In the genomic region with DNA sequence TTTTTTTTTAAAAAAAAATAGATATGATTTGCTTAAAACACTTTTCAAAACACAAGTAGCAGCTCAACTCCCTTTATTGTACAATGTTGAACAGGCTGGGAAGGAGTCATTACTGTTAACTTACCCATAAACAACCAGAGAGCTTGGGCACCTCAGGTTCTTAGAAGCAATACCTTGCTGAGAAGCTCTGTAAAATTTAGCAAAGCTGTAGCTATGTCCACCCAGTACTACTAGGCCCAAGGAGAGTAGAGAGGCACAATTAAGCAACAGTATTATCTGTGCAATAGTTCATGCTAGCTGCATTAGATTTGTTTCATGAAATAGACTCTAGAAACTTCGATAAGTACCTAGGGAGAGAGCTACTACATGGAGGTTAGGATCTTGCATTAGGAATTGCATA, we compare ENCODE assay signal across 16 cellular contexts. TPM values are rescaled to one million over a fixed set of nuclear protein-coding genes. Genes with fewer than 3 reads are reported as not detected.
DNase-seq lines count a peak whose midpoint lies in the region; ATAC-seq and TF ChIP-seq lines count a peak whose summit lies in the region.
"Had no signal": no experiment of that assay in that cellular context is flagged by ENCODE, and none has a peak within 500 bp of the region (broad histone marks: within the 10 kb centered on the region; RNA-seq: fewer than 3 reads in every experiment).

No MANE protein-coding gene starts in this region.

- no TSS peak for BruUV-seq in Panc1 (replicated peaks; lab: Mats Ljungman, UMichigan)

- H2BK15ac ChIP-seq in mesenchymal stem cell (ENCODE audit: low read depth, poor library complexity, severe bottlenecking): no peak overlapping the region

- ATAC-seq in Panc1: peak; percentile 70
- no peak for ATAC-seq in body of pancreas
- ATAC-seq in HG03469 (IDR thresholded peaks at IDR 0.05; ENCODE audit: unreplicated experiment): no peak

- TF ChIP-seq EP300 in esophagus muscularis mucosa (IDR thresholded peaks at IDR 0.05) (no peak), sigmoid colon (IDR thresholded peaks at IDR 0.05) (no peak)

- no peak overlapping the region for H3K18ac ChIP-seq in mesenchymal stem cell (ENCODE audit: low read depth in 1 of 2, low read length in 2 of 2)

- no peaks in the 10 kb centered on the region for H3K9me3 ChIP-seq in HUES48 (ENCODE audit: control insufficient read depth, insufficient read depth, low read length)
- no peaks in the 10 kb centered on the region for H3K9me3 ChIP-seq in Panc1 (ENCODE audit: control insufficient read depth, insufficient read depth, low read depth, low read length)
- no peaks in the 10 kb centered on the region for H3K9me3 ChIP-seq in esophagus muscularis mucosa
- H3K9me3 ChIP-seq in sigmoid colon: no peaks in the 10 kb centered on the region
- H3K9me3 ChIP-seq in body of pancreas: no peaks in the 10 kb centered on the region
- no peaks in the 10 kb centered on the region for H3K9me3 ChIP-seq in mesenchymal stem cell (ENCODE audit: control insufficient read depth, low read length)
- H3K9me3 ChIP-seq: BLaER1, HAP-1, Peyer's patch had no signal

- CTCF ChIA-PET in Panc1 (lab: Charles Lee): no interaction called here

- H3K9ac ChIP-seq in HUES48 (ENCODE audit: low read depth, low read length) (no peak overlapping the region), mesenchymal stem cell (ENCODE audit: low read length) (no peak overlapping the region)
- H3K9ac ChIP-seq: BLaER1 had no signal

- intact Hi-C loops in Panc1 (cut with micrococcal nuclease; ENCODE audit: unreplicated experiment): no loop called here
- intact Hi-C loops in esophagus muscularis mucosa (cut with DNase I): no loop called here
- intact Hi-C loops in sigmoid colon (cut with DNase I): no loop called here
- intact Hi-C loops in body of pancreas (cut with DNase I): no loop called here

- H3K36me3 ChIP-seq in HUES48 (ENCODE audit: control insufficient read depth, insufficient read depth, low read length) (no peaks in the 10 kb centered on the region), Panc1 (ENCODE audit: control insufficient read depth, insufficient read depth, low read length) (no peaks in the 10 kb centered on the region), esophagus muscularis mucosa (no peaks in the 10 kb centered on the region), sigmoid colon (no peaks in the 10 kb centered on the region), body of pancreas (replicated peaks in 1 of 2; ENCODE audit: insufficient read depth in 1 of 2, low read depth in 2 of 2) (no peaks in the 10 kb centered on the region), mesenchymal stem cell (ENCODE audit: control insufficient read depth in 1 of 2, insufficient read depth in 2 of 2, low read depth in 1 of 2, low read length in 2 of 2) (no peaks in the 10 kb centered on the region)
- H3K36me3 ChIP-seq: BLaER1, HAP-1, Peyer's patch had no signal

- H3K14ac ChIP-seq in mesenchymal stem cell (ENCODE audit: low read length in 2 of 2): no peak overlapping the region

- no peak overlapping the region for H4K8ac ChIP-seq in mesenchymal stem cell (ENCODE audit: low read length)

- POLR2A ChIA-PET in Panc1 (lab: Charles Lee): interaction anchor here (0.6 to 0.7 kb wide), 2 partner anchors 8 to 12 kb away, joined by 3 to 4 read pairs; no protein-coding TSS in a partner anchor

- H2AFZ ChIP-seq in mesenchymal stem cell (ENCODE audit: low read depth, low read length): no peak overlapping the region

- H2BK5ac ChIP-seq in mesenchymal stem cell (ENCODE audit: low read depth, low read length, poor library complexity, severe bottlenecking): no peak overlapping the region

- H3K4me3 ChIP-seq in HUES48 (ENCODE audit: low read depth, low read length) (no peak overlapping the region), Panc1 (ENCODE audit: low read depth in 2 of 2, low read length in 2 of 2) (no peak overlapping the region), esophagus muscularis mucosa (no peak overlapping the region), sigmoid colon (no peak overlapping the region), body of pancreas (no peak overlapping the region), mesenchymal stem cell (ENCODE audit: insufficient read depth in 1 of 2, low read depth in 1 of 2, low read length in 2 of 2) (no peak overlapping the region)
- H3K4me3 ChIP-seq: BLaER1, HAP-1, Peyer's patch had no signal

- TF ChIP-seq CTCF in Panc1 (IDR thresholded peaks at IDR 0.05) (no peak), esophagus muscularis mucosa (IDR thresholded peaks at IDR 0.05) (no peak), sigmoid colon (IDR thresholded peaks at IDR 0.05) (no peak), body of pancreas (IDR thresholded peaks at IDR 0.05) (no peak)

- no peak overlapping the region for H4K91ac ChIP-seq in mesenchymal stem cell (ENCODE audit: low read length)

- no peak overlapping the region for H3K23ac ChIP-seq in mesenchymal stem cell (ENCODE audit: low read length in 2 of 2)

- DNase-seq in Panc1 (ENCODE audit: low read depth, low spot score): no peak
- DNase-seq in esophagus muscularis mucosa (ENCODE audit: extremely low spot score): no peak
- no peak for DNase-seq in sigmoid colon
- no peak for DNase-seq in NCI-H1048 (lab: John Stamatoyannopoulos, UW)
- no peak for DNase-seq in body of pancreas
- no peak for DNase-seq in mesenchymal stem cell
- DNase-seq: CD8-positive, alpha-beta memory T cell; NCI-H146; NCI-H2081 treated with DMSO at 0.1 percent for 48 hours; NCI-H226; Peyer's patch; SHP77 had no signal

- no peak overlapping the region for H3K4me2 ChIP-seq in mesenchymal stem cell (ENCODE audit: low read length, poor library complexity, severe bottlenecking)
- H3K4me2 ChIP-seq: BLaER1 had no signal

- no peak for TF ChIP-seq POLR2A in esophagus muscularis mucosa (IDR thresholded peaks at IDR 0.05; ENCODE audit: low read depth)
- TF ChIP-seq POLR2A in sigmoid colon (IDR thresholded peaks at IDR 0.05): no peak
- no peak for TF ChIP-seq POLR2A in body of pancreas (IDR thresholded peaks at IDR 0.05)

- H3K79me1 ChIP-seq in mesenchymal stem cell (replicated peaks; ENCODE audit: low read length, poor library complexity, severe bottlenecking): peaks cover 8% of the 10 kb centered on the region

- in situ Hi-C loops in Panc1 (cut with HindIII; ENCODE audit: low pct_unique_long_range_greater_than_20kb, low sequenced_read_pairs): no loop called here

- WGBS in esophagus muscularis mucosa: 95% methylated on average over 1 of the region's 1 CpG
- WGBS in sigmoid colon, 2 donors: 77 to 87% methylated on average over 1 of the region's 1 CpG
- WGBS in body of pancreas, 2 donors: 63 to 72% methylated on average over 1 of the region's 1 CpG
- WGBS in mesenchymal stem cell: 93% methylated on average over 1 of the region's 1 CpG

- no peak overlapping the region for H2BK120ac ChIP-seq in mesenchymal stem cell (ENCODE audit: low read depth, low read length)

- H3K4me1 ChIP-seq in HUES48 (ENCODE audit: control insufficient read depth, insufficient read depth, low read length): peaks cover 18% of the 10 kb centered on the region
- peaks cover 13% of the 10 kb centered on the region; the same call in 1 of the 2 replicates for H3K4me1 ChIP-seq in Panc1 (ENCODE audit: control insufficient read depth, insufficient read depth, low read length)
- peaks cover 0 to 41% (median 37%) of the 10 kb centered on the region in 4 donors for H3K4me1 ChIP-seq in esophagus muscularis mucosa
- peaks cover 0 to 44% (median 32%) of the 10 kb centered on the region in 4 donors for H3K4me1 ChIP-seq in sigmoid colon
- no peaks in the 10 kb centered on the region for H3K4me1 ChIP-seq in body of pancreas
- H3K4me1 ChIP-seq in mesenchymal stem cell (ENCODE audit: control insufficient read depth, insufficient read depth, low read depth, low read length): no peaks in the 10 kb centered on the region
- H3K4me1 ChIP-seq: BLaER1, Peyer's patch had no signal

- H3K27me3 ChIP-seq in HUES48 (ENCODE audit: control insufficient read depth, insufficient read depth, low read length): no peaks in the 10 kb centered on the region
- no peaks in the 10 kb centered on the region for H3K27me3 ChIP-seq in Panc1 (ENCODE audit: control insufficient read depth, insufficient read depth, low read length)
- no peaks in the 10 kb centered on the region for H3K27me3 ChIP-seq in esophagus muscularis mucosa
- H3K27me3 ChIP-seq in sigmoid colon: no peaks in the 10 kb centered on the region
- H3K27me3 ChIP-seq in body of pancreas: no peaks in the 10 kb centered on the region
- no peaks in the 10 kb centered on the region for H3K27me3 ChIP-seq in mesenchymal stem cell (ENCODE audit: control insufficient read depth in 1 of 2, insufficient read depth in 1 of 2, low read length in 2 of 2)
- H3K27me3 ChIP-seq: BLaER1, Peyer's patch had no signal

- H3K27ac ChIP-seq in HUES48 (ENCODE audit: low read depth, low read length) (peak overlapping the region; percentile 48), Panc1 (ENCODE audit: low read length) (peak overlapping the region; percentile 60), esophagus muscularis mucosa (replicated peaks in 1 of 4) (peak overlapping the region; percentile 29 to 50 (median 38)), sigmoid colon (peak overlapping the region; percentile 21 to 64 (median 40)), body of pancreas (no peak overlapping the region), mesenchymal stem cell (ENCODE audit: low read length, poor library complexity, severe bottlenecking) (no peak overlapping the region)
- H3K27ac ChIP-seq: BLaER1, Peyer's patch had no signal

- peak overlapping the region in 1 of 2 experiments; percentile 28 for H3K4ac ChIP-seq in mesenchymal stem cell (ENCODE audit: low read depth in 1 of 2, low read length in 2 of 2)

- no peak overlapping the region for H2AK5ac ChIP-seq in mesenchymal stem cell (ENCODE audit: low read length, severe bottlenecking)

- H2BK12ac ChIP-seq in mesenchymal stem cell (ENCODE audit: low read length in 2 of 2): no peak overlapping the region

RNA-seq across cellular contexts. Expression of a gene that starts 32.0 kb away (rescaled TPM):
- total RNA-seq in Panc1 (2021; ENCODE audit: unreplicated experiment) (43.3 TPM), esophagus muscularis mucosa (10 to 100 TPM; 27.8 to 39.0 (median 34.5) TPM), sigmoid colon (10 to 100 TPM; 50.1 to 83.8 (median 58.4) TPM), body of pancreas (1 to 10 TPM in 1 of 2 donors, under 1 TPM in 1; 0.33 to 2.6 TPM)
- polyA plus RNA-seq in Panc1 (2012; ENCODE audit: insufficient read length): 16.7 TPM
- 1 to 10 TPM in 2 of 3 donors, under 1 TPM in 1; 0.23 to 3.6 (median 3.1) TPM for polyA plus RNA-seq in sigmoid colon
- polyA plus RNA-seq in mesenchymal stem cell (2013, experiment 1 of 2): 73.1 TPM
- polyA plus RNA-seq in mesenchymal stem cell (2013, experiment 2 of 2): 75.5 TPM
- total RNA-seq: CD8-positive, alpha-beta memory T cell had no signal
- polyA plus RNA-seq: CD8-positive, alpha-beta memory T cell had no signal

Comparison
In these comparisons a context has a peak if more than half of its experiments do, and no peak if none do; other contexts are left out.
1. H3K27ac ChIP-seq: peak in HUES48 (single experiment), Panc1 (single experiment), esophagus muscularis mucosa (4 of 4) and sigmoid colon (4 of 4); none in body of pancreas (0 of 4) and mesenchymal stem cell (single experiment).
2. RNA of a gene that starts 32.0 kb away (total RNA-seq): 50.1 to 83.8 TPM in sigmoid colon, 43.3 TPM in Panc1 (single experiment) and 27.8 to 39.0 TPM in esophagus muscularis mucosa; 0.33 to 2.6 TPM in body of pancreas; every median in the first group is over 4 times any median in the second.